ENCODE assay signal across 2 cellular contexts in the genomic region with DNA sequence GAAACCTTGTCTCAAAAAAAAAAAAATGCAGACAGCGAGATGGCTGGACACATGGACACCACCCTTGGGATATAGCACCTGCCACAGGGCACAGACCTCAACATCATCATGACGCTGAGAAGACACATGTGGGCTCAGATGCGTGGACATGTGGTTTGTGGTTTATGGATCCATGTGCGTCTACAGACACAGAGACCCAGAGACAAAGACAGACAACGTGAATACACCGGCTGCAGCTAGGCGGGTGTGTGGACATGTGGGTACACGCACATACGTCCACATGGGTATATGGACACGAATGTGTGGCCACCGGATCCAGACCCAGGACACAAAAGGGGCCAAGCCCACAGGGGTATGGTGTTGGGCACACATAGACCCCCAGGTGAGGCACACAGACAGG.
A peak's percentile ranks its signal among the peaks of the same experiment; 100 is the strongest.
TF ChIP-seq lines count a peak whose summit lies in the region.

No MANE protein-coding gene starts in this region.

TF ChIP-seq in GM12891, 5 proteins besides CTCF, POLR2A, EP300 and RAD21:
- TF ChIP-seq PAX5 (IDR thresholded peaks at IDR 0.05; ENCODE audit: insufficient read depth, low read length, severe bottlenecking) (no peak), POLR2AphosphoS5 (IDR thresholded peaks at IDR 0.05; ENCODE audit: low read depth, low read length) (no peak), POU2F2 (IDR thresholded peaks at IDR 0.05; ENCODE audit: low read depth, low read length) (no peak), TAF1 (IDR thresholded peaks at IDR 0.05; ENCODE audit: low read depth, low read length) (no peak), SPI1 (IDR thresholded peaks at IDR 0.05; ENCODE audit: low read depth, low read length) (no peak)

TF ChIP-seq in GM12878, 131 proteins besides CTCF, POLR2A, EP300 and RAD21:
- TF ChIP-seq NFYA (IDR thresholded peaks at IDR 0.05; ENCODE audit: borderline replicate concordance, low read depth, low read length) = no peak
- TF ChIP-seq TCF3 (IDR thresholded peaks at IDR 0.05; ENCODE audit: borderline replicate concordance, insufficient read depth, low read depth, low read length) = 0 out of 2 replicates have a peak, but pooled peaks have one; percentile 43
- TF ChIP-seq RUNX3 (IDR thresholded peaks at IDR 0.05; ENCODE audit: low read length) = peak; percentile 85
- TF ChIP-seq CBFB (IDR thresholded peaks at IDR 0.05; ENCODE audit: low read depth) = no peak; the same call in 1 of the 2 replicates
- TF ChIP-seq EED (IDR thresholded peaks at IDR 0.05; ENCODE audit: low read depth) = 0 out of 2 replicates have a peak, but pooled peaks have one; percentile 19
- TF ChIP-seq IKZF2 (IDR thresholded peaks at IDR 0.05) = peak; percentile 63 to 84; a peak in 3 of 4 replicates
- TF ChIP-seq, protein P1, sequence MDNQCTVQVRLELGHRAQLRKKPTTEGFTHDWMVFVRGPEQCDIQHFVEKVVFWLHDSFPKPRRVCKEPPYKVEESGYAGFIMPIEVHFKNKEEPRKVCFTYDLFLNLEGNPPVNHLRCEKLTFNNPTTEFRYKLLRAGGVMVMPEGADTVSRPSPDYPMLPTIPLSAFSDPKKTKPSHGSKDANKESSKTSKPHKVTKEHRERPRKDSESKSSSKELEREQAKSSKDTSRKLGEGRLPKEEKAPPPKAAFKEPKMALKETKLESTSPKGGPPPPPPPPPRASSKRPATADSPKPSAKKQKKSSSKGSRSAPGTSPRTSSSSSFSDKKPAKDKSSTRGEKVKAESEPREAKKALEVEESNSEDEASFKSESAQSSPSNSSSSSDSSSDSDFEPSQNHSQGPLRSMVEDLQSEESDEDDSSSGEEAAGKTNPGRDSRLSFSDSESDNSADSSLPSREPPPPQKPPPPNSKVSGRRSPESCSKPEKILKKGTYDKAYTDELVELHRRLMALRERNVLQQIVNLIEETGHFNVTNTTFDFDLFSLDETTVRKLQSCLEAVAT (IDR thresholded peaks at IDR 0.05) = peak; percentile 72
- no peak for TF ChIP-seq CREM (IDR thresholded peaks at IDR 0.05; ENCODE audit: low read depth)
- TF ChIP-seq PML (IDR thresholded peaks at IDR 0.05; ENCODE audit: low read length) = no peak
- TF ChIP-seq CUX1 (IDR thresholded peaks at IDR 0.05; ENCODE audit: insufficient replicate concordance, low read depth, low read length) = no peak
- TF ChIP-seq POLR2AphosphoS2 (IDR thresholded peaks at IDR 0.05; ENCODE audit: low read depth, low read length) = no peak
- TF ChIP-seq IKZF1 (conservative IDR thresholded peaks at IDR 0.05) = peak; percentile 59
- peak in 1 of 2 experiments; percentile 58; a peak in 2 of 4 replicates for TF ChIP-seq BHLHE40 (IDR thresholded peaks at IDR 0.05; ENCODE audit: borderline replicate concordance in 1 of 2, low read depth in 2 of 2, low read length in 1 of 2)
- TF ChIP-seq KAT2A (conservative IDR thresholded peaks at IDR 0.05; ENCODE audit: control insufficient read depth, low read depth, low read length) = no peak
- TF ChIP-seq YBX1 (IDR thresholded peaks at IDR 0.05) = no peak
- peak; percentile 14; the same call in 1 of the 2 replicates for TF ChIP-seq RAD51 (IDR thresholded peaks at IDR 0.05)
- TF ChIP-seq BMI1 (IDR thresholded peaks at IDR 0.05; ENCODE audit: borderline replicate concordance) = no peak
- TF ChIP-seq NBN (IDR thresholded peaks at IDR 0.05) = 0 out of 2 replicates have a peak, but pooled peaks have one; percentile 8
- TF ChIP-seq TCF7 (IDR thresholded peaks at IDR 0.05; ENCODE audit: borderline replicate concordance) = no peak
- no peak for TF ChIP-seq HDAC2 (IDR thresholded peaks at IDR 0.05)
- 0 out of 2 replicates have a peak, but pooled peaks have one; percentile 29 for TF ChIP-seq DPF2 (IDR thresholded peaks at IDR 0.05)
- no peak for TF ChIP-seq SMC3 (IDR thresholded peaks at IDR 0.05; ENCODE audit: borderline replicate concordance, low read length)
- TF ChIP-seq, protein P2, sequence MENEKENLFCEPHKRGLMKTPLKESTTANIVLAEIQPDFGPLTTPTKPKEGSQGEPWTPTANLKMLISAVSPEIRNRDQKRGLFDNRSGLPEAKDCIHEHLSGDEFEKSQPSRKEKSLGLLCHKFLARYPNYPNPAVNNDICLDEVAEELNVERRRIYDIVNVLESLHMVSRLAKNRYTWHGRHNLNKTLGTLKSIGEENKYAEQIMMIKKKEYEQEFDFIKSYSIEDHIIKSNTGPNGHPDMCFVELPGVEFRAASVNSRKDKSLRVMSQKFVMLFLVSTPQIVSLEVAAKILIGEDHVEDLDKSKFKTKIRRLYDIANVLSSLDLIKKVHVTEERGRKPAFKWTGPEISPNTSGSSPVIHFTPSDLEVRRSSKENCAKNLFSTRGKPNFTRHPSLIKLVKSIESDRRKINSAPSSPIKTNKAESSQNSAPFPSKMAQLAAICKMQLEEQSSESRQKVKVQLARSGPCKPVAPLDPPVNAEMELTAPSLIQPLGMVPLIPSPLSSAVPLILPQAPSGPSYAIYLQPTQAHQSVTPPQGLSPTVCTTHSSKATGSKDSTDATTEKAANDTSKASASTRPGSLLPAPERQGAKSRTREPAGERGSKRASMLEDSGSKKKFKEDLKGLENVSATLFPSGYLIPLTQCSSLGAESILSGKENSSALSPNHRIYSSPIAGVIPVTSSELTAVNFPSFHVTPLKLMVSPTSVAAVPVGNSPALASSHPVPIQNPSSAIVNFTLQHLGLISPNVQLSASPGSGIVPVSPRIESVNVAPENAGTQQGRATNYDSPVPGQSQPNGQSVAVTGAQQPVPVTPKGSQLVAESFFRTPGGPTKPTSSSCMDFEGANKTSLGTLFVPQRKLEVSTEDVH (IDR thresholded peaks at IDR 0.05; ENCODE audit: low read depth, partially characterized antibody) = no peak
- 0 out of 2 replicates have a peak, but pooled peaks have one; percentile 33 for TF ChIP-seq WRNIP1 (IDR thresholded peaks at IDR 0.05; ENCODE audit: borderline replicate concordance, low read depth, low read length)
- no peak for TF ChIP-seq SIX5 (IDR thresholded peaks at IDR 0.05; ENCODE audit: low read depth, low read length, severe bottlenecking)
- TF ChIP-seq BRCA1 (IDR thresholded peaks at IDR 0.05; ENCODE audit: low read depth, low read length) = no peak
- peak; percentile 48 for TF ChIP-seq SKIL (IDR thresholded peaks at IDR 0.05; ENCODE audit: low read depth, poor library complexity, severe bottlenecking)
TF ChIP-seq in GM12878: peak in this region for 12.
